ENCODE assay signal across 20 cellular contexts in genomic region chr1:165840419-165840818, GRCh38.
"Had no signal": no experiment of that assay in that cellular context is flagged by ENCODE, and none has a peak within 500 bp of the region (broad histone marks: within the 10 kb centered on the region; RNA-seq: fewer than 3 reads in every experiment).

No MANE protein-coding gene starts in this region.

- H3K4me1 ChIP-seq: prostate gland had no signal

- DNase-seq: effector CD4-positive, alpha-beta T cell; endodermal cell; heart left ventricle; hypothalamus; kidney glomerular epithelial cell; mesendoderm; naive B cell; occipital lobe; pancreas; retina; right lobe of liver; spleen; stimulated activated CD4-positive, alpha-beta T cell treated with anti-CD3 and anti-CD28 coated beads, Interleukin-15, amount 100 ng/mL, for 24 hours; stimulated activated CD4-positive, alpha-beta T cell treated with anti-CD3 and anti-CD28 coated beads, Interleukin-2, amount 100 ng/mL, for 24 hours; stimulated activated CD4-positive, alpha-beta T cell treated with anti-CD3 and anti-CD28 coated beads, Interleukin-4, amount 100 ng/mL, for 4 hours; stimulated activated naive B cell treated with anti-CD40 and anti-IgM and Interleukin-4, amounts not matched to agents 10 μg/mL and 1 μg/mL and 100 μg/mL, for 72 hours; stimulated activated naive CD8-positive, alpha-beta T cell treated with anti-CD3 and anti-CD28 coated beads, Interleukin-15, amount 100 ng/mL, for 72 hours; transverse colon had no signal

- H3K27ac ChIP-seq: heart left ventricle, pancreas, prostate gland, right lobe of liver, spleen, thoracic aorta, transverse colon had no signal

- H3K36me3 ChIP-seq: heart left ventricle, pancreas, prostate gland, right lobe of liver, spleen, thoracic aorta, transverse colon had no signal

- ATAC-seq: heart left ventricle; pancreas; right lobe of liver; stimulated activated naive B cell treated with anti-CD40 and anti-IgM and Interleukin-4, amounts not matched to agents 10 μg/mL and 1 μg/mL and 100 μg/mL, for 72 hours; stimulated activated naive CD8-positive, alpha-beta T cell treated with anti-CD3 and anti-CD28 coated beads, Interleukin-15, amount 100 ng/mL, for 72 hours had no signal

- H3K4me3 ChIP-seq: heart left ventricle, pancreas, prostate gland, right lobe of liver, spleen, thoracic aorta, transverse colon had no signal

- H3K9me3 ChIP-seq: heart left ventricle, pancreas, prostate gland, right lobe of liver, spleen, thoracic aorta, transverse colon had no signal

- H3K27me3 ChIP-seq: heart left ventricle, pancreas, right lobe of liver, spleen, transverse colon had no signal
